21 cellular contexts compared by ENCODE assay signal in genomic region chr13:26544707-26545106, GRCh38.
"Had no signal": no experiment of that assay in that cellular context is flagged by ENCODE, and none has a peak within 500 bp of the region (broad histone marks: within the 10 kb centered on the region; RNA-seq: fewer than 3 reads in every experiment).

No MANE protein-coding gene starts in this region.

- H3K27me3 ChIP-seq: colonic mucosa had no signal

- H3K36me3 ChIP-seq: colonic mucosa, esophagus muscularis mucosa, gastroesophageal sphincter, heart left ventricle, left lung, lower lobe of right lung had no signal

- FAIRE-seq: endothelial cell of umbilical vein, kidney had no signal

- H3K27ac ChIP-seq: colonic mucosa, esophagus muscularis mucosa, foreskin keratinocyte, gastroesophageal sphincter, heart left ventricle, hepatocyte, left lung, lower lobe of right lung had no signal

- ATAC-seq: foreskin keratinocyte, gastroesophageal sphincter, heart left ventricle, left colon, left lung, left ventricle myocardium superior, lower lobe of right lung, mucosa of descending colon had no signal

- H3K4me1 ChIP-seq: esophagus muscularis mucosa, foreskin keratinocyte, gastroesophageal sphincter, heart left ventricle, left lung, lower lobe of right lung had no signal

- H3K4me2 ChIP-seq: hepatocyte had no signal

- H2AFZ ChIP-seq: hepatocyte had no signal

- DNase-seq: colonic mucosa; cortex of kidney; effector CD8-positive, alpha-beta T cell; foreskin keratinocyte; heart left ventricle; hypothalamus; immature natural killer cell; islet precursor cell; kidney; kidney glomerular epithelial cell; left colon; left lung; left ventricle myocardium superior; lower lobe of right lung; mesenchymal stem cell; mucosa of descending colon; naive B cell had no signal

- H3K4me3 ChIP-seq: colonic mucosa, esophagus muscularis mucosa, gastroesophageal sphincter, heart left ventricle, hepatocyte, left lung, lower lobe of right lung, mucosa of descending colon had no signal

- H3K9me3 ChIP-seq: colonic mucosa, esophagus muscularis mucosa, gastroesophageal sphincter, heart left ventricle, left lung, lower lobe of right lung, mucosa of descending colon had no signal

- H3K79me2 ChIP-seq: hepatocyte had no signal
